Comparison of ENCODE assay signal across 1 cellular context in the genomic region with DNA sequence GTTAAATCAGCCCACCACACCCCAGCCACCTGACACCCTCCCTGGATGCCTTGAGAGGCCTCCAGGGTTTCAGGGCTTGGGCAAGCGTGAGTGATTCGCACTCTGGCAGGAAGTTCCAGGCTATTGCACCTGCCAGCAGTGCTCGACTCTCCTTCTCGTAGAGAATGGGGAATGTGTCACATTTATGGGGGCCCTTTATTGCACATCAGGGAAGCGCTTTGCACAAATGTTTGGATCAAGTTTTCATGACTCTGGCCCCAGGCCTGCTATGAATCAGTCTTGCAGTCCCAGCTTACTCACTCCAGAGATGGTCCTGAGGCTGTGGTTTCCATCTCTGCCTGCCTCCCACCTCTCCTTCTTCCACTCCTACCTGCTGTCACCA.
TF ChIP-seq lines count a peak whose summit lies in the region.

No MANE protein-coding gene starts in this region.

TF ChIP-seq in WTC11, 78 proteins besides CTCF, POLR2A, EP300 and RAD21 (continued from another document):
- no peak for TF ChIP-seq TEAD1 (CRISPR knock-in tag; IDR thresholded peaks at IDR 0.05)
- TF ChIP-seq RORB (CRISPR knock-in tag; IDR thresholded peaks at IDR 0.05) = no peak
- TF ChIP-seq, protein P1, sequence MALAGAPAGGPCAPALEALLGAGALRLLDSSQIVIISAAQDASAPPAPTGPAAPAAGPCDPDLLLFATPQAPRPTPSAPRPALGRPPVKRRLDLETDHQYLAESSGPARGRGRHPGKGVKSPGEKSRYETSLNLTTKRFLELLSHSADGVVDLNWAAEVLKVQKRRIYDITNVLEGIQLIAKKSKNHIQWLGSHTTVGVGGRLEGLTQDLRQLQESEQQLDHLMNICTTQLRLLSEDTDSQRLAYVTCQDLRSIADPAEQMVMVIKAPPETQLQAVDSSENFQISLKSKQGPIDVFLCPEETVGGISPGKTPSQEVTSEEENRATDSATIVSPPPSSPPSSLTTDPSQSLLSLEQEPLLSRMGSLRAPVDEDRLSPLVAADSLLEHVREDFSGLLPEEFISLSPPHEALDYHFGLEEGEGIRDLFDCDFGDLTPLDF (CRISPR knock-in tag; IDR thresholded peaks at IDR 0.05) = no peak
- TF ChIP-seq CREM (CRISPR knock-in tag; IDR thresholded peaks at IDR 0.05) = no peak
- no peak for TF ChIP-seq EMX1 (CRISPR knock-in tag; IDR thresholded peaks at IDR 0.05)
- no peak for TF ChIP-seq NR1H2 (CRISPR knock-in tag; IDR thresholded peaks at IDR 0.05)
- no peak for TF ChIP-seq ESRRA (CRISPR knock-in tag; IDR thresholded peaks at IDR 0.05; ENCODE audit: borderline replicate concordance)
- TF ChIP-seq PRRX2 (CRISPR knock-in tag; IDR thresholded peaks at IDR 0.05) = no peak
- TF ChIP-seq ZNF121 (CRISPR knock-in tag; IDR thresholded peaks at IDR 0.05) = no peak
- TF ChIP-seq, protein P2, sequence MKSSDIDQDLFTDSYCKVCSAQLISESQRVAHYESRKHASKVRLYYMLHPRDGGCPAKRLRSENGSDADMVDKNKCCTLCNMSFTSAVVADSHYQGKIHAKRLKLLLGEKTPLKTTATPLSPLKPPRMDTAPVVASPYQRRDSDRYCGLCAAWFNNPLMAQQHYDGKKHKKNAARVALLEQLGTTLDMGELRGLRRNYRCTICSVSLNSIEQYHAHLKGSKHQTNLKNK (CRISPR knock-in tag; IDR thresholded peaks at IDR 0.05) = no peak
